In the genomic region with DNA sequence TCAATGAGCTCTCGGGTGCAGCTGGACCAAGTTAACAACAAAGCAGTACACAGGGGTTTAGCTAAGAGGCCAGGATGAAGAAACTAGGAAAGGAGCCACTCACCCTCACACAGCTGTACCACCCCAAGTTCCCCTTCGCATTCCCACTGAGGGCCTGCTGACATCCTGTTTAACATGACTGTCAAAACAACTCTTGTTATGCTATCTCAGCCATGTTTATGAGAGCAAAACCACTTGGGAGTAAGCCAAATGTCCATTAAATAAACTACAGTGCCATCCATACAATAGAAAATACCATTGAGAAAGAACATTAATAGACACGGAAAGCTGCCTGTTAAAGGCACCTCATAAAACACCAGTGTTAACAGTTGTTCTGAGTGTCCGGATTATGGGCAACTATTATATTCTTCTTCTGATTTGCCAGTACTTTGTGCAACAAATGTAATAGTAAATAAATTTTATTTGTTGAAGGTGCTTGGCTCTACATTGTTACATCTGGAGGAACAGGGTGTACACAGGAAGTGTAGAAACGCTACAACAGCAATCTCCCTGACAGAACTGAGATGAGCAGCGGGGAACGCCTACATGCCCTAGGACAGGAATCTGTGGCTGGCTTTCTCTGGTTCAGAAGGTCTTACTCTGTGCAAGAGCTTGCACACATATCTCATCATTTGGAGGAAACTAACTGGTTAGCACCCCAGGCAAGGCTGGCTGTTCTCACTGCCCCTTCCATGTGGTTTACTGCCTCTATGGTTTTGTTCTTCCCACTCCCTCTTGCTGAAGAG, we compare ENCODE assay signal across 1 cellular context.
TF ChIP-seq lines count a peak whose summit lies in the region.

No MANE protein-coding gene starts in this region.

TF ChIP-seq in WTC11, 78 proteins besides CTCF, POLR2A, EP300 and RAD21 (continued from another document):
- TF ChIP-seq, protein P1, sequence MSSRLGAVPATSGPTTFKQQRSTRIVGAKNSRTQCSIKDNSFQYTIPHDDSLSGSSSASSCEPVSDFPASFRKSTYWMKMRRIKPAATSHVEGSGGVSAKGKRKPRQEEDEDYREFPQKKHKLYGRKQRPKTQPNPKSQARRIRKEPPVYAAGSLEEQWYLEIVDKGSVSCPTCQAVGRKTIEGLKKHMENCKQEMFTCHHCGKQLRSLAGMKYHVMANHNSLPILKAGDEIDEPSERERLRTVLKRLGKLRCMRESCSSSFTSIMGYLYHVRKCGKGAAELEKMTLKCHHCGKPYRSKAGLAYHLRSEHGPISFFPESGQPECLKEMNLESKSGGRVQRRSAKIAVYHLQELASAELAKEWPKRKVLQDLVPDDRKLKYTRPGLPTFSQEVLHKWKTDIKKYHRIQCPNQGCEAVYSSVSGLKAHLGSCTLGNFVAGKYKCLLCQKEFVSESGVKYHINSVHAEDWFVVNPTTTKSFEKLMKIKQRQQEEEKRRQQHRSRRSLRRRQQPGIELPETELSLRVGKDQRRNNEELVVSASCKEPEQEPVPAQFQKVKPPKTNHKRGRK (CRISPR knock-in tag; IDR thresholded peaks at IDR 0.05; ENCODE audit: borderline replicate concordance), result no peak
- no peak for TF ChIP-seq FOXJ3 (CRISPR knock-in tag; IDR thresholded peaks at IDR 0.05; ENCODE audit: borderline replicate concordance)
- TF ChIP-seq, protein P2, sequence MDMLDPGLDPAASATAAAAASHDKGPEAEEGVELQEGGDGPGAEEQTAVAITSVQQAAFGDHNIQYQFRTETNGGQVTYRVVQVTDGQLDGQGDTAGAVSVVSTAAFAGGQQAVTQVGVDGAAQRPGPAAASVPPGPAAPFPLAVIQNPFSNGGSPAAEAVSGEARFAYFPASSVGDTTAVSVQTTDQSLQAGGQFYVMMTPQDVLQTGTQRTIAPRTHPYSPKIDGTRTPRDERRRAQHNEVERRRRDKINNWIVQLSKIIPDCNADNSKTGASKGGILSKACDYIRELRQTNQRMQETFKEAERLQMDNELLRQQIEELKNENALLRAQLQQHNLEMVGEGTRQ (CRISPR knock-in tag; IDR thresholded peaks at IDR 0.05), result no peak
